Comparison of ENCODE assay signal across 1 cellular context in genomic region chr17:36593651-36594316, GRCh38.
TF ChIP-seq lines count a peak whose summit lies in the region.

No MANE protein-coding gene starts in this region.

TF ChIP-seq in GM12878, 131 proteins besides CTCF, POLR2A, EP300 and RAD21:
- TF ChIP-seq PKNOX1 (IDR thresholded peaks at IDR 0.05) (peak; percentile 59; the same call in 1 of the 2 replicates), TARDBP (IDR thresholded peaks at IDR 0.05; ENCODE audit: borderline replicate concordance) (no peak)
TF ChIP-seq in GM12878: peak in this region for 1.
